ENCODE assay signal across 8 cellular contexts in genomic region chr5:23820764-23821471, GRCh38.
DNase-seq lines count a peak whose midpoint lies in the region; ATAC-seq and TF ChIP-seq lines count a peak whose summit lies in the region.

No MANE protein-coding gene starts in this region.

- H3K4me3 ChIP-seq in MM.1S (ENCODE audit: low read length) (no peak overlapping the region), spleen (no peak overlapping the region)

- intact Hi-C loops in spleen (cut with DNase I; ENCODE audit: low total_unique reads) = no loop called here

- H3K27ac Mint-ChIP-seq in effector memory CD8-positive, alpha-beta T cell = no peak overlapping the region

- H3K36me3 ChIP-seq in MM.1S (replicated peaks; ENCODE audit: insufficient read depth, low read length) (no peaks in the 10 kb centered on the region), spleen (no peaks in the 10 kb centered on the region)

- H3K4me3 Mint-ChIP-seq in effector memory CD8-positive, alpha-beta T cell = no peak overlapping the region

- H3F3A ChIP-seq in MM.1S (ENCODE audit: insufficient read depth, low read length) = no peaks in the 10 kb centered on the region

- H3K4me1 ChIP-seq in MM.1S (ENCODE audit: low read length) (no peaks in the 10 kb centered on the region), spleen (no peaks in the 10 kb centered on the region)

- H3K27ac ChIP-seq in MM.1S (ENCODE audit: low read length) (no peak overlapping the region), spleen (no peak overlapping the region)

- peak; percentile 58 for TF ChIP-seq CTCF in MM.1S (IDR thresholded peaks at IDR 0.05; ENCODE audit: low read length)
- peak in 1 of 11 experiments; percentile 35 for TF ChIP-seq CTCF in spleen (IDR thresholded peaks at IDR 0.05 in 8 of 11, conservative IDR thresholded peaks at IDR 0.05 in 3 of 11)

- H3K4me1 Mint-ChIP-seq in effector memory CD8-positive, alpha-beta T cell (ENCODE audit: low read depth in 2 of 2) = no peaks in the 10 kb centered on the region

- no peak overlapping the region for H2AFZ ChIP-seq in MM.1S (ENCODE audit: low read length)

- H3K9ac ChIP-seq in MM.1S (ENCODE audit: low read length) = no peak overlapping the region

- H3K36me3 Mint-ChIP-seq in effector memory CD8-positive, alpha-beta T cell (ENCODE audit: insufficient read depth) = no peaks in the 10 kb centered on the region

- no peaks in the 10 kb centered on the region for H3K9me3 ChIP-seq in MM.1S (replicated peaks; ENCODE audit: insufficient read depth, low read length)
- no peaks in the 10 kb centered on the region for H3K9me3 ChIP-seq in spleen

- H3K27me3 ChIP-seq in MM.1S (replicated peaks; ENCODE audit: insufficient read depth, low read length) (no peaks in the 10 kb centered on the region), spleen (replicated peaks in 1 of 7) (no peaks in the 10 kb centered on the region)

- H3K27me3 Mint-ChIP-seq in effector memory CD8-positive, alpha-beta T cell = no peaks in the 10 kb centered on the region

- H4K20me1 ChIP-seq in MM.1S (ENCODE audit: insufficient read depth, low read length) = no peaks in the 10 kb centered on the region

- DNase-seq in DMS153 (lab: John Stamatoyannopoulos, UW) (peak; percentile 17), MM.1S (peak; percentile 44), SW480 (ENCODE audit: low spot score) (peak; percentile 64), left lobe of liver (ENCODE audit: low spot score) (no peak), spleen (no peak)
- no peak for DNase-seq in effector memory CD8-positive, alpha-beta T cell

- peaks cover 0 to 7% of the 10 kb centered on the region in 2 donors for H3K9me3 Mint-ChIP-seq in effector memory CD8-positive, alpha-beta T cell

- H3K79me2 ChIP-seq in MM.1S (ENCODE audit: low read length) = no peaks in the 10 kb centered on the region

- ATAC-seq in left lobe of liver (peak; percentile 88), HG03139 (IDR thresholded peaks at IDR 0.05; ENCODE audit: unreplicated experiment) (no peak), GM19035 (IDR thresholded peaks at IDR 0.05; ENCODE audit: unreplicated experiment) (no peak)
- no peak for ATAC-seq in effector memory CD8-positive, alpha-beta T cell (replicated peaks)

- WGBS in spleen, 5 donors = 51 to 58% (median 53%) methylated on average over 5 of the region's 5 CpGs

- H3K9me2 ChIP-seq in MM.1S (replicated peaks; ENCODE audit: insufficient read depth, low read length) = no peaks in the 10 kb centered on the region

- H3K4me2 ChIP-seq in MM.1S (ENCODE audit: low read depth, low read length) = no peak overlapping the region

- TF ChIP-seq POLR2A in spleen (IDR thresholded peaks at IDR 0.05) = no peak

Comparison
In these comparisons a context has a peak if more than half of its experiments do, and no peak if none do; other contexts are left out.
1. DNase-seq: peak in DMS153 (single experiment), MM.1S (single experiment) and SW480 (single experiment); none in left lobe of liver (single experiment), spleen (single experiment) and effector memory CD8-positive, alpha-beta T cell (0 of 3).